Comparison of ENCODE assay signal across 12 cellular contexts in genomic region chr16:66898933-66899309, GRCh38. TPM values are rescaled to one million over a fixed set of nuclear protein-coding genes. Genes with fewer than 3 reads are reported as not detected.
DNase-seq lines count a peak whose midpoint lies in the region; ATAC-seq and TF ChIP-seq lines count a peak whose summit lies in the region.
"Had no signal": no experiment of that assay in that cellular context is flagged by ENCODE, and none has a peak within 500 bp of the region (broad histone marks: within the 10 kb centered on the region; RNA-seq: fewer than 3 reads in every experiment).

No MANE protein-coding gene starts in this region.

- 69 to 82% methylated on average over 2 of the region's 2 CpGs for WGBS in esophagus, 2 donors

- no peak overlapping the region for H3K4me2 ChIP-seq in OCI-LY7 (ENCODE audit: low read length)

- intact Hi-C loops in gastrocnemius medialis (cut with DNase I; ENCODE audit: low total_unique reads) = no loop called here
- intact Hi-C loops in OCI-LY7 (cut with micrococcal nuclease; ENCODE audit: unreplicated experiment) = loop anchor here (5.0 kb wide), 2 partner anchors 33 to 53 kb away; partner anchors contain the start of gene CIAO2B

- ATAC-seq in gastrocnemius medialis (no peak), GM19397 (IDR thresholded peaks at IDR 0.05; ENCODE audit: unreplicated experiment) (no peak)

- H3K27ac ChIP-seq in HEK293 (ENCODE audit: extremely low read depth, low read depth, low read length) (no peak overlapping the region), esophagus (ENCODE audit: low read depth in 2 of 2, low read length in 1 of 2) (peak overlapping the region; percentile 86 to 97), gastrocnemius medialis (peak overlapping the region; percentile 85 to 98 (median 96)), OCI-LY7 (ENCODE audit: low read depth, low read length, poor library complexity, severe bottlenecking) (no peak overlapping the region)

- H3K4me3 ChIP-seq in HEK293 (ENCODE audit: low read depth, low read length) (no peak overlapping the region), esophagus (ENCODE audit: low read depth in 1 of 2, low read length in 2 of 2) (no peak overlapping the region), gastrocnemius medialis (no peak overlapping the region), OCI-LY7 (ENCODE audit: low read depth, low read length, poor library complexity, severe bottlenecking) (no peak overlapping the region)

- no TSS peak for BruUV-seq in OCI-LY7 (replicated peaks; lab: Mats Ljungman, UMichigan)

- H2AFZ ChIP-seq in OCI-LY7 (ENCODE audit: low read length) = no peak overlapping the region

- H3K9me3 ChIP-seq in HEK293 (ENCODE audit: control insufficient read depth, insufficient read depth, low read depth, low read length) (no peaks in the 10 kb centered on the region), esophagus (ENCODE audit: control insufficient read depth in 2 of 2, insufficient read depth in 1 of 2, low read depth in 1 of 2, low read length in 1 of 2) (no peaks in the 10 kb centered on the region), gastrocnemius medialis (no peaks in the 10 kb centered on the region), OCI-LY7 (ENCODE audit: low read length) (no peaks in the 10 kb centered on the region)

- peaks cover 8% of the 10 kb centered on the region; the same call in 1 of the 2 replicates for H3K4me1 ChIP-seq in HEK293 (ENCODE audit: control insufficient read depth, insufficient read depth, low read length)
- peaks cover 24 to 38% of the 10 kb centered on the region in 2 donors for H3K4me1 ChIP-seq in esophagus (ENCODE audit: control insufficient read depth in 2 of 2, insufficient read depth in 2 of 2, low read length in 1 of 2)
- peaks cover 52 to 59% of the 10 kb centered on the region in 2 donors for H3K4me1 ChIP-seq in gastrocnemius medialis
- H3K4me1 ChIP-seq in OCI-LY7 (ENCODE audit: insufficient read depth, low read length, poor library complexity, severe bottlenecking) = no peaks in the 10 kb centered on the region

- TF ChIP-seq CTCF in HEK293 (tag by site-specific recombination; IDR thresholded peaks at IDR 0.05) (no peak), gastrocnemius medialis (IDR thresholded peaks at IDR 0.05 in 4 of 5, conservative IDR thresholded peaks at IDR 0.05 in 1 of 5) (no peak), OCI-LY7 (conservative IDR thresholded peaks at IDR 0.05; ENCODE audit: low read length) (no peak)

- DNase-seq in gastrocnemius medialis = no peak
- DNase-seq in OCI-LY7 (ENCODE audit: low spot score) = no peak
- no peak for DNase-seq in putamen (ENCODE audit: low spot score)
- DNase-seq: activated naive CD4-positive, alpha-beta T cell treated with Interleukin-2 at 50 U/mL for 16 hours; central memory CD4-positive, alpha-beta T cell; MM.1S; SHP77 treated with DMSO at 0.1 percent for 48 hours had no signal

- no peaks in the 10 kb centered on the region for H3K79me2 ChIP-seq in OCI-LY7 (ENCODE audit: insufficient read depth, low read depth, low read length)

- CTCF ChIA-PET in HEK293 (lab: Yijun Ruan, JAX) (interaction anchor here (2.4 to 17.9 kb wide), 2 partner anchors 23 to 55 kb away, joined by 9 to 268 read pairs; partner anchors contain the start of genes CDH16 and RRAD), OCI-LY7 (lab: Charles Lee; ENCODE audit: unreplicated experiment) (no interaction called here)

- H3K27me3 ChIP-seq in esophagus (ENCODE audit: control insufficient read depth in 1 of 2, insufficient read depth in 2 of 2, low read length in 2 of 2) = no peaks in the 10 kb centered on the region
- no peaks in the 10 kb centered on the region for H3K27me3 ChIP-seq in gastrocnemius medialis

- H4K20me1 ChIP-seq in OCI-LY7 (ENCODE audit: insufficient read depth, low read length) = no peaks in the 10 kb centered on the region

- in situ Hi-C loops in gastrocnemius medialis (cut with MboI; ENCODE audit: low sequenced_read_pairs in 4 of 4) = no loop called here

- no peak for TF ChIP-seq POLR2A in gastrocnemius medialis (IDR thresholded peaks at IDR 0.05)

- H3K9me2 ChIP-seq in OCI-LY7 (ENCODE audit: insufficient read depth, low read length) = no peaks in the 10 kb centered on the region

- POLR2A ChIA-PET in HEK293 (lab: Yijun Ruan, JAX) (no interaction called here), OCI-LY7 (lab: Charles Lee) (no interaction called here)

- H3K36me3 ChIP-seq in HEK293 (ENCODE audit: control insufficient read depth in 2 of 2, insufficient read depth in 1 of 2, low read length in 2 of 2) = no peaks in the 10 kb centered on the region
- H3K36me3 ChIP-seq in esophagus (ENCODE audit: control insufficient read depth in 2 of 2, insufficient read depth in 2 of 2, low read length in 1 of 2) = no peaks in the 10 kb centered on the region
- no peaks in the 10 kb centered on the region for H3K36me3 ChIP-seq in gastrocnemius medialis
- H3K36me3 ChIP-seq in OCI-LY7 (ENCODE audit: insufficient read depth, low read length) = no peaks in the 10 kb centered on the region

TF ChIP-seq in HEK293, 187 proteins besides CTCF, POLR2A, EP300 and RAD21 (continues in another document):
- TF ChIP-seq ZNF10 (tag by site-specific recombination; IDR thresholded peaks at IDR 0.05) = no peak
- TF ChIP-seq BCL6B (tag by site-specific recombination; IDR thresholded peaks at IDR 0.05) = no peak
- no peak for TF ChIP-seq KLF10 (tag by site-specific recombination; IDR thresholded peaks at IDR 0.05)
- no peak for TF ChIP-seq ZNF530 (tag by site-specific recombination; IDR thresholded peaks at IDR 0.05; ENCODE audit: low read depth)
- peak; percentile 56; the same call in 1 of the 2 replicates for TF ChIP-seq ZSCAN30 (tag by site-specific recombination; IDR thresholded peaks at IDR 0.05)
- no peak for TF ChIP-seq ZBTB48 (tag by site-specific recombination; IDR thresholded peaks at IDR 0.05)
- TF ChIP-seq ZNF280D (tag by site-specific recombination; IDR thresholded peaks at IDR 0.05) = no peak
- peak; percentile 96 for TF ChIP-seq ZNF664 (tag by site-specific recombination; IDR thresholded peaks at IDR 0.05)
- 0 out of 2 replicates have a peak, but pooled peaks have one; percentile 50 for TF ChIP-seq ZNF580 (tag by site-specific recombination; IDR thresholded peaks at IDR 0.05)
- no peak for TF ChIP-seq ZNF555 (tag by site-specific recombination; conservative IDR thresholded peaks at IDR 0.05)
- no peak for TF ChIP-seq ZNF561 (tag by site-specific recombination; IDR thresholded peaks at IDR 0.05; ENCODE audit: borderline replicate concordance)
- TF ChIP-seq ZNF223 (tag by site-specific recombination; IDR thresholded peaks at IDR 0.05) = no peak
- TF ChIP-seq ZNF768 (tag by site-specific recombination; IDR thresholded peaks at IDR 0.05) = no peak

RNA-seq across cellular contexts. Expression of gene PDP2, which starts 18.6 kb away (rescaled TPM):
- 1 to 10 TPM; 2.3 to 2.5 TPM for polyA plus RNA-seq in esophagus
- total RNA-seq in gastrocnemius medialis (1 to 10 TPM; 2.2 to 5.2 (median 4.1) TPM), OCI-LY7 (2022) (25.7 and 29.2 TPM in 2 replicates)
- total RNA-seq in OCI-LY7 (2014; rRNA removed; shearing (Covaris generic)) = 11.1 and 13.8 TPM in 2 replicates

RNA-seq across cellular contexts. Expression of gene CDH16, which starts 19.8 kb away (rescaled TPM):
- 1 to 10 TPM; 6.1 to 6.5 TPM for polyA plus RNA-seq in esophagus
- total RNA-seq in gastrocnemius medialis = under 1 TPM in 3 of 4 donors, not detected in 1; 0.10 to 0.87 (median 0.16) TPM
- not detected in 2 replicates for total RNA-seq in OCI-LY7 (2014; rRNA removed; shearing (Covaris generic))
- total RNA-seq in OCI-LY7 (2022) = not detected in 2 replicates
- total RNA-seq: activated CD8-positive, alpha-beta memory T cell treated with anti-CD3 and anti-CD28 coated beads for 36 hours; left lobe of liver had no signal

RNA-seq across cellular contexts. Expression of gene RRAD, which starts 26.4 kb away (rescaled TPM):
- 100 to 1,000 TPM in 1 of 2 donors, 10 to 100 TPM in 1; 93.6 to 125 TPM for polyA plus RNA-seq in esophagus
- total RNA-seq in gastrocnemius medialis (1,000 to 10,000 TPM in 1 of 4 donors, 100 to 1,000 TPM in 3; 286 to 1,191 (median 655) TPM), OCI-LY7 (2022) (not detected in 2 replicates)
- 0.09 TPM in 1 of 2 replicates, not detected in the other for total RNA-seq in OCI-LY7 (2014; rRNA removed; shearing (Covaris generic))

RNA-seq across cellular contexts. Expression of gene CIAO2B, which starts 35.3 kb away (rescaled TPM):
- 100 to 1,000 TPM; 139 to 266 TPM for polyA plus RNA-seq in esophagus
- 100 to 1,000 TPM; 189 to 338 (median 264) TPM for total RNA-seq in gastrocnemius medialis
- total RNA-seq in OCI-LY7 (2014; rRNA removed; shearing (Covaris generic)) = 132 and 133 TPM in 2 replicates
- total RNA-seq in OCI-LY7 (2022) = 76.4 and 78.3 TPM in 2 replicates

RNA-seq across cellular contexts. Expression of gene CES2, which starts 36.4 kb away (rescaled TPM):
- polyA plus RNA-seq in esophagus = 100 to 1,000 TPM; 120 to 128 TPM
- 10 to 100 TPM; 25.6 to 48.2 (median 37.7) TPM for total RNA-seq in gastrocnemius medialis
- 18.5 and 29.6 TPM in 2 replicates for total RNA-seq in OCI-LY7 (2014; rRNA removed; shearing (Covaris generic))
- total RNA-seq in OCI-LY7 (2022) = 27.6 and 30.7 TPM in 2 replicates

Comparison
In these comparisons a context has a peak if more than half of its experiments do, and no peak if none do; other contexts are left out.
1. H3K27ac ChIP-seq: peak in esophagus (2 of 2) and gastrocnemius medialis (4 of 4); none in HEK293 (single experiment) and OCI-LY7 (single experiment).
2. RNA of gene RRAD, which starts 26.4 kb away (total RNA-seq): 286 to 1,191 TPM in gastrocnemius medialis; 0.09 TPM in OCI-LY7; every median in the first group is over 100 times any median in the second.